8 cellular contexts compared by ENCODE assay signal in genomic region chr1:9196129-9197040, GRCh38. TPM values are rescaled to one million over a fixed set of nuclear protein-coding genes. Genes with fewer than 3 reads are reported as not detected.
A peak's percentile ranks its signal among the peaks of the same experiment; 100 is the strongest.
DNase-seq lines count a peak whose midpoint lies in the region; ATAC-seq and TF ChIP-seq lines count a peak whose summit lies in the region.

No MANE protein-coding gene starts in this region.

- no CpG with 5 or more reads among the region's 31 CpGs for WGBS in neuronal stem cell (ENCODE audit: extremely low coverage in 2 of 2, insufficient read length in 2 of 2, insufficient replicate concordance in 1 of 2), 2 donors
- WGBS in stomach, 5 donors: 19 to 27% (median 24%) methylated on average over 28 to 31 of the region's 31 CpGs

- no peak overlapping the region for H4K8ac ChIP-seq in neuronal stem cell (ENCODE audit: low read depth, low read length)

- no peak overlapping the region for H4K91ac ChIP-seq in neuronal stem cell (ENCODE audit: low read depth, low read length, poor library complexity)

- H3K9me2 ChIP-seq in OCI-LY1 (ENCODE audit: low read depth, low read length): no peaks in the 10 kb centered on the region

- H3F3A ChIP-seq in OCI-LY1 (ENCODE audit: insufficient read depth, low read length): no peaks in the 10 kb centered on the region

- intact Hi-C loops in stomach (cut with DNase I; ENCODE audit: low total_unique reads): loop anchor here (5.0 kb wide), 1 partner anchor 89 kb away; no protein-coding TSS in a partner anchor

- H3K14ac ChIP-seq in neuronal stem cell (ENCODE audit: low read length): no peak overlapping the region

- TF ChIP-seq POLR2A in stomach (IDR thresholded peaks at IDR 0.05): no peak

- H3K23ac ChIP-seq in neuronal stem cell (ENCODE audit: low read depth, low read length, poor library complexity): peak overlapping the region; percentile 61

- H3K9me3 ChIP-seq in OCI-LY1 (ENCODE audit: low read length): no peaks in the 10 kb centered on the region
- no peaks in the 10 kb centered on the region for H3K9me3 ChIP-seq in neuronal stem cell (replicated peaks in 1 of 2; ENCODE audit: control insufficient read depth in 2 of 2, insufficient read depth in 1 of 2, low read depth in 1 of 2, low read length in 2 of 2)
- no peaks in the 10 kb centered on the region for H3K9me3 ChIP-seq in stomach

- no peak overlapping the region for H2BK12ac ChIP-seq in neuronal stem cell (ENCODE audit: low read length)

- peak overlapping the region; percentile 73 for H2AK5ac ChIP-seq in neuronal stem cell (ENCODE audit: low read depth, low read length)

- H3K4ac ChIP-seq in neuronal stem cell (ENCODE audit: low read length): no peak overlapping the region

- no peak for TF ChIP-seq EP300 in stomach (IDR thresholded peaks at IDR 0.05)

- peaks cover 11% of the 10 kb centered on the region for H3K4me1 ChIP-seq in OCI-LY1 (ENCODE audit: insufficient read depth, low read length, severe bottlenecking)
- H3K4me1 ChIP-seq in neuronal stem cell (ENCODE audit: control insufficient read depth in 2 of 2, insufficient read depth in 1 of 2, low read depth in 1 of 2, low read length in 2 of 2): peaks cover 15 to 20% of the 10 kb centered on the region in 2 donors
- H3K4me1 ChIP-seq in stomach: peaks cover 14 to 39% (median 23%) of the 10 kb centered on the region in 4 donors

- H3K18ac ChIP-seq in neuronal stem cell (ENCODE audit: low read length): peak overlapping the region; percentile 86

- peak; percentile 59 for ATAC-seq in HG03097 (IDR thresholded peaks at IDR 0.05; ENCODE audit: low FRiP score, unreplicated experiment)
- ATAC-seq in GM18517 (IDR thresholded peaks at IDR 0.05; ENCODE audit: unreplicated experiment): no peak

- H3K4me2 ChIP-seq in OCI-LY1 (ENCODE audit: low read length) (no peak overlapping the region), neuronal stem cell (ENCODE audit: insufficient read depth, low read length, poor library complexity, severe bottlenecking) (no peak overlapping the region)

- H2BK120ac ChIP-seq in neuronal stem cell (ENCODE audit: low read depth, low read length): no peak overlapping the region

- DNase-seq in Daoy (ENCODE audit: low read depth): peak; percentile 78
- DNase-seq in activated T-cell treated with anti-CD3 and anti-CD28 coated beads for 48 hours (ENCODE audit: low read depth): peak; percentile 64
- peak; percentile 99 for DNase-seq in fibroblast of mammary gland (ENCODE audit: low read depth)
- no peak for DNase-seq in neuronal stem cell (ENCODE audit: low spot score)
- peak; percentile 79 for DNase-seq in stomach

- H2BK15ac ChIP-seq in neuronal stem cell (ENCODE audit: low read length): peak overlapping the region; percentile 10

- H3K79me2 ChIP-seq in OCI-LY1 (ENCODE audit: insufficient read depth, low read length): no peaks in the 10 kb centered on the region

- TF ChIP-seq CTCF in OCI-LY1 (IDR thresholded peaks at IDR 0.05; ENCODE audit: low read length): peak; percentile 84
- TF ChIP-seq CTCF in fibroblast of mammary gland (conservative IDR thresholded peaks at IDR 0.05; ENCODE audit: control insufficient read depth, insufficient read depth, low read depth, low read length): peak; percentile 63
- peak in 5 of 7 experiments; percentile 68 to 89 (median 78) for TF ChIP-seq CTCF in stomach (IDR thresholded peaks at IDR 0.05)

- H3K4me3 ChIP-seq in OCI-LY1 (ENCODE audit: low read depth, low read length, poor library complexity, severe bottlenecking) (no peak overlapping the region), fibroblast of mammary gland (ENCODE audit: control insufficient read depth, low read depth, low read length) (peak overlapping the region; percentile 34), neuronal stem cell (ENCODE audit: low read length in 2 of 2) (no peak overlapping the region), stomach (no peak overlapping the region)

- no peak overlapping the region for H2BK5ac ChIP-seq in neuronal stem cell (ENCODE audit: low read length)

- H3K36me3 ChIP-seq in OCI-LY1 (ENCODE audit: insufficient read depth, low read length) (no peaks in the 10 kb centered on the region), neuronal stem cell (replicated peaks in 1 of 2; ENCODE audit: control insufficient read depth in 2 of 2, insufficient read depth in 2 of 2, low read length in 2 of 2) (no peaks in the 10 kb centered on the region), stomach (no peaks in the 10 kb centered on the region)

- H4K20me1 ChIP-seq in OCI-LY1 (ENCODE audit: insufficient read depth, low read length): no peaks in the 10 kb centered on the region

- no peak overlapping the region for H3K27ac ChIP-seq in OCI-LY1 (ENCODE audit: low read depth, low read length, poor library complexity, severe bottlenecking)
- H3K27ac ChIP-seq in neuronal stem cell (replicated peaks; ENCODE audit: low read length): no peak overlapping the region
- H3K27ac ChIP-seq in stomach: peak overlapping the region in 3 of 5 donors; percentile 34 to 44 (median 39)

- H2AFZ ChIP-seq in OCI-LY1 (ENCODE audit: low read length): no peak overlapping the region
- H2AFZ ChIP-seq in neuronal stem cell (ENCODE audit: low read length): peak overlapping the region; percentile 56

- H3K27me3 ChIP-seq in OCI-LY1 (ENCODE audit: insufficient read depth, low read length) (peaks cover 17% of the 10 kb centered on the region; the same call in 1 of the 2 replicates), neuronal stem cell (ENCODE audit: control insufficient read depth in 3 of 3, insufficient read depth in 3 of 3, low read depth in 1 of 3, low read length in 3 of 3) (peaks cover 8 to 60% (median 43%) of the 10 kb centered on the region in 3 experiments), stomach (peaks cover 3 to 49% (median 47%) of the 10 kb centered on the region in 3 donors)

- no peaks in the 10 kb centered on the region for H3K79me1 ChIP-seq in neuronal stem cell (ENCODE audit: low read depth, low read length)

- H3K9ac ChIP-seq in OCI-LY1 (ENCODE audit: low read length) (no peak overlapping the region), neuronal stem cell (ENCODE audit: low read depth, low read length, poor library complexity) (no peak overlapping the region)

RNA-seq across cellular contexts. Expression of gene H6PD, which starts 38.2 kb away (rescaled TPM):
- total RNA-seq in Daoy (2014; rRNA removed; shearing (Covaris generic)): 7.1 and 9.9 TPM in 2 replicates
- polyA plus RNA-seq in neuronal stem cell (2013, experiment 1 of 2): 14.1 TPM
- polyA plus RNA-seq in neuronal stem cell (2013, experiment 2 of 2): 15.0 TPM
- 10 to 100 TPM; 17.9 to 54.3 (median 34.9) TPM for total RNA-seq in stomach
- polyA plus RNA-seq in stomach: 1 to 10 TPM; 3.2 to 9.2 (median 7.5) TPM

Comparison
In these comparisons a context has a peak if more than half of its experiments do, and no peak if none do; other contexts are left out.
1. H3K27ac ChIP-seq: peak in stomach (3 of 5); none in OCI-LY1 (single experiment) and neuronal stem cell (single experiment).
2. Peak in every context shown above with its lines, with median percentiles within 50 percentile points of each other: CTCF ChIP-seq.